7 cellular contexts compared by ENCODE assay signal in genomic region chr7:74874748-74875512, GRCh38. TPM values are rescaled to one million over a fixed set of nuclear protein-coding genes. Genes with fewer than 3 reads are reported as not detected.
DNase-seq lines count a peak whose midpoint lies in the region; ATAC-seq and TF ChIP-seq lines count a peak whose summit lies in the region.
"Not testable (repeated sequence)": the region's sequence is repeated elsewhere in the genome, so short reads cannot be mapped to it uniquely, and the experiment has no call there.

No MANE protein-coding gene starts in this region.

- H2BK15ac ChIP-seq in H9 (ENCODE audit: low read depth, low read length) = not testable (repeated sequence)

- H3K23ac ChIP-seq in H9 (ENCODE audit: insufficient read length, low read depth, low read length) = not testable (repeated sequence)

- not testable (repeated sequence) for H3K4me1 Mint-ChIP-seq in H9; stimulated activated memory B cell treated with anti-CD40 and anti-IgM and Interleukin-4, amounts not matched to agents 10 μg/mL and 1 μg/mL and 100 μg/mL, for 72 hours

- H3K27ac ChIP-seq in H9 (ENCODE audit: insufficient read length, low read depth, low read length) = not testable (repeated sequence)
- peak overlapping the region; percentile 72 to 78 for H3K27ac ChIP-seq in breast epithelium

- intact Hi-C loops in breast epithelium (cut with DNase I; ENCODE audit: low total_unique reads); mucosa of descending colon (cut with DNase I, micrococcal nuclease): not testable (repeated sequence)

- not testable (repeated sequence) for H4K20me1 ChIP-seq in H9 (ENCODE audit: control insufficient read depth, insufficient read depth, insufficient read length)

- not testable (repeated sequence) for H2BK5ac ChIP-seq in H9 (ENCODE audit: insufficient read length, low read length)

- not testable (repeated sequence) for H3K36me3 Mint-ChIP-seq in H9 (ENCODE audit: insufficient read depth in 1 of 3, low read depth in 3 of 3); stimulated activated memory B cell treated with anti-CD40 and anti-IgM and Interleukin-4, amounts not matched to agents 10 μg/mL and 1 μg/mL and 100 μg/mL, for 72 hours

- not testable (repeated sequence) for H3K79me1 ChIP-seq in H9 (ENCODE audit: insufficient read depth, low read depth, low read length, poor library complexity, severe bottlenecking)

- H3K4me3 ChIP-seq in breast epithelium = peak overlapping the region in 1 of 3 donors; percentile 15
- not testable (repeated sequence) for H3K4me3 ChIP-seq in fibroblast of villous mesenchyme (ENCODE audit: low read depth, low read length); mucosa of descending colon

- not testable (repeated sequence) for H3K23me2 ChIP-seq in H9 (ENCODE audit: insufficient read length, low read depth, low read length, poor library complexity, severe bottlenecking)

- not testable (repeated sequence) for H3K18ac ChIP-seq in H9 (ENCODE audit: insufficient read length, low read depth, low read length)

- H3K4me2 ChIP-seq in H9 (ENCODE audit: insufficient read depth, insufficient read length, low read length) = not testable (repeated sequence)

- not testable (repeated sequence) for H3K27me3 Mint-ChIP-seq in H9 (ENCODE audit: low read depth); stimulated activated memory B cell treated with anti-CD40 and anti-IgM and Interleukin-4, amounts not matched to agents 10 μg/mL and 1 μg/mL and 100 μg/mL, for 72 hours

- not testable (repeated sequence) for H3K9me3 ChIP-seq in H9 (ENCODE audit: control insufficient read depth, low read depth, low read length); breast epithelium; mucosa of descending colon

- DNase-seq in H9 = peak; percentile 22
- peak; percentile 65 for DNase-seq in SK-MEL-5 (ENCODE audit: low read depth, low spot score)
- DNase-seq in breast epithelium (ENCODE audit: low spot score in 2 of 2) = peak; percentile 57 to 63
- DNase-seq in fibroblast of villous mesenchyme (ENCODE audit: low read depth) = peak; percentile 4
- DNase-seq in iris pigment epithelial cell (ENCODE audit: low read depth) = peak; percentile 16
- peak; percentile 31 to 69 (median 60) for DNase-seq in mucosa of descending colon

- TF ChIP-seq POLR2A in breast epithelium (IDR thresholded peaks at IDR 0.05) = not testable (repeated sequence)

- not testable (repeated sequence) for H4K5ac ChIP-seq in H9 (ENCODE audit: insufficient read length, low read depth, low read length)

- H2BK12ac ChIP-seq in H9 (ENCODE audit: insufficient read length, low read depth, low read length) = not testable (repeated sequence)

- not testable (repeated sequence) for H3K9me3 Mint-ChIP-seq in H9; stimulated activated memory B cell treated with anti-CD40 and anti-IgM and Interleukin-4, amounts not matched to agents 10 μg/mL and 1 μg/mL and 100 μg/mL, for 72 hours

- H2AK5ac ChIP-seq in H9 (ENCODE audit: insufficient read length, low read length) = not testable (repeated sequence)

- not testable (repeated sequence) for H3K14ac ChIP-seq in H9 (ENCODE audit: insufficient read depth, low read length)

- H3K79me2 ChIP-seq in H9 (ENCODE audit: insufficient read depth, low read length) = not testable (repeated sequence)

- H3K27me3 ChIP-seq in H9 (ENCODE audit: insufficient read depth, low read length); breast epithelium: not testable (repeated sequence)

- H3K4me3 Mint-ChIP-seq in H9; stimulated activated memory B cell treated with anti-CD40 and anti-IgM and Interleukin-4, amounts not matched to agents 10 μg/mL and 1 μg/mL and 100 μg/mL, for 72 hours: not testable (repeated sequence)

- H3K27ac Mint-ChIP-seq in H9 = peak overlapping the region in 1 of 3 experiments; percentile 81; a peak in 3 of 7 replicates
- H3K27ac Mint-ChIP-seq in stimulated activated memory B cell treated with anti-CD40 and anti-IgM and Interleukin-4, amounts not matched to agents 10 μg/mL and 1 μg/mL and 100 μg/mL, for 72 hours = not testable (repeated sequence)

- not testable (repeated sequence) for H3K9ac ChIP-seq in H9 (ENCODE audit: extremely low read depth, insufficient read length, low read length)

- H2AFZ ChIP-seq in H9 (ENCODE audit: low read length) = not testable (repeated sequence)

- not testable (repeated sequence) for H3K56ac ChIP-seq in H9 (ENCODE audit: insufficient read length, low read depth, low read length)

- H2BK20ac ChIP-seq in H9 (ENCODE audit: low read depth, low read length, poor library complexity, severe bottlenecking) = not testable (repeated sequence)

- in situ Hi-C loops in SK-MEL-5 (cut with HindIII; ENCODE audit: low pct_unique_long_range_greater_than_20kb, low sequenced_read_pairs) = not testable (repeated sequence)

- ATAC-seq in mucosa of descending colon = peak; percentile 92
- ATAC-seq in stimulated activated memory B cell treated with anti-CD40 and anti-IgM and Interleukin-4, amounts not matched to agents 10 μg/mL and 1 μg/mL and 100 μg/mL, for 72 hours = peak; percentile 45

- not testable (repeated sequence) for TF ChIP-seq CTCF in H9 (conservative IDR thresholded peaks at IDR 0.05); breast epithelium (IDR thresholded peaks at IDR 0.05); fibroblast of villous mesenchyme (IDR thresholded peaks at IDR 0.05; ENCODE audit: insufficient read depth, low read depth, low read length); mucosa of descending colon (IDR thresholded peaks at IDR 0.05)

- not testable (repeated sequence) for H3K4me1 ChIP-seq in H9 (ENCODE audit: insufficient read depth, low read length); breast epithelium; mucosa of descending colon (ENCODE audit: low read depth)

- not testable (repeated sequence) for H3K4ac ChIP-seq in H9 (ENCODE audit: low read depth, low read length)

- not testable (repeated sequence) for H3K36me3 ChIP-seq in breast epithelium; mucosa of descending colon (ENCODE audit: low read depth)

- not testable (repeated sequence) for H2BK120ac ChIP-seq in H9 (ENCODE audit: low read depth, low read length, poor library complexity, severe bottlenecking)

- not testable (repeated sequence) for H4K8ac ChIP-seq in H9 (replicated peaks; ENCODE audit: insufficient read length, low read depth, low read length)

- not testable (repeated sequence) for H4K91ac ChIP-seq in H9 (ENCODE audit: insufficient read length, low read depth, low read length)

- whole genome bisulfite sequencing in H9 (ENCODE audit: extremely low coverage, insufficient read length, low lambda C conversion rate) = no CpG with 5 or more reads among the region's 20 CpGs

- H3T11ph ChIP-seq in H9 (ENCODE audit: low read length) = not testable (repeated sequence)

RNA-seq across cellular contexts. Expression of gene GTF2IRD2, which starts 23.5 kb away (rescaled TPM):
- 9.1 and 9.8 TPM in 2 replicates for total RNA-seq in H9 (2021)
- 5.6 and 7.9 TPM in 2 replicates for total RNA-seq in SK-MEL-5 (2014; rRNA removed; shearing (Covaris generic))
- 1.9 and 4.7 TPM in 2 replicates for polyA plus RNA-seq in SK-MEL-5 (2015; cell fraction: cytosol; rRNA removed)
- 13.5 and 14.8 TPM in 2 replicates for polyA plus RNA-seq in SK-MEL-5 (2015; cell fraction: nucleus; rRNA removed)
- 10 to 100 TPM; 16.4 to 45.1 (median 30.4) TPM for total RNA-seq in breast epithelium
- 8.2 and 10.6 TPM in 2 replicates for total RNA-seq in fibroblast of villous mesenchyme
- 10 to 100 TPM; 14.4 to 31.6 (median 27.9) TPM for total RNA-seq in mucosa of descending colon

Comparison
In these comparisons a context has a peak if more than half of its experiments do, and no peak if none do; other contexts are left out.
1. DNase-seq: peak in every context shown above with its lines; median percentile 65 in SK-MEL-5; 60 in breast epithelium; 60 in mucosa of descending colon; 22 in H9; 16 in iris pigment epithelial cell; 4 in fibroblast of villous mesenchyme.